Comparison of ENCODE assay signal across 33 cellular contexts in genomic region chr9:121424024-121424432, GRCh38.
"Had no signal": no experiment of that assay in that cellular context is flagged by ENCODE, and none has a peak within 500 bp of the region (broad histone marks: within the 10 kb centered on the region; RNA-seq: fewer than 3 reads in every experiment).

No MANE protein-coding gene starts in this region.

- FAIRE-seq: endometrium, endothelial cell of umbilical vein had no signal

- H3K27ac ChIP-seq: adrenal gland, body of pancreas, cardiac muscle cell, colonic mucosa, epithelial cell of prostate, esophagus squamous epithelium, gastroesophageal sphincter, WERI-Rb-1 had no signal

- ATAC-seq: activated CD4-positive, alpha-beta T cell treated with anti-CD3 and anti-CD28 coated beads for 36 hours; activated CD8-positive, alpha-beta memory T cell treated with anti-CD3 and anti-CD28 coated beads, Interleukin-2, amount 10 ng/mL, durations not matched to agents 7 days and 5 days; activated CD8-positive, alpha-beta T cell treated with anti-CD3 and anti-CD28 coated beads, Interleukin-2, amount 10 ng/mL, durations not matched to agents 7 days and 5 days; activated naive CD8-positive, alpha-beta T cell treated with anti-CD3 and anti-CD28 coated beads, Interleukin-2, amount 50 U/mL, for 24 hours; body of pancreas; gastroesophageal sphincter; T-helper 17 cell had no signal

- H3K4me3 ChIP-seq: adrenal gland, body of pancreas, cardiac muscle cell, colonic mucosa, esophagus squamous epithelium, gastroesophageal sphincter had no signal

- DNase-seq: activated B cell treated with CpG ODN at 0.5 μM for 24 hours; activated CD4-positive, alpha-beta memory T cell treated with anti-CD3 and anti-CD28 coated beads for 36 hours; activated CD4-positive, alpha-beta T cell treated with anti-CD3 and anti-CD28 coated beads for 36 hours; activated CD4-positive, alpha-beta T cell treated with anti-CD3 and anti-CD28 coated beads, Interleukin-2, amount 10 ng/mL, durations not matched to agents 24 days and 14 days; activated CD4-positive, CD25-positive, alpha-beta regulatory T cell treated with anti-CD3 and anti-CD28 coated beads, Interleukin-2, amount 50 U/mL, for 72 hours; activated CD8-positive, alpha-beta memory T cell treated with anti-CD3 and anti-CD28 coated beads, Interleukin-2, amount 10 ng/mL, durations not matched to agents 7 days and 5 days; activated CD8-positive, alpha-beta memory T cell treated with anti-CD3 and anti-CD28 coated beads, Interleukin-2, amount 50 U/mL, for 4 hours; activated CD8-positive, alpha-beta T cell treated with anti-CD3 and anti-CD28 coated beads, Interleukin-2, amount 10 ng/mL, durations not matched to agents 7 days and 5 days; activated effector memory CD4-positive, alpha-beta T cell treated with anti-CD3 and anti-CD28 coated beads, Interleukin-2, amount 50 U/mL, for 16 hours; activated naive CD4-positive, alpha-beta T cell treated with anti-CD3 and anti-CD28 coated beads for 36 hours; activated naive CD8-positive, alpha-beta T cell treated with anti-CD3 and anti-CD28 coated beads for 36 hours; activated naive CD8-positive, alpha-beta T cell treated with anti-CD3 and anti-CD28 coated beads, Interleukin-2, amount 50 U/mL, for 24 hours; activated T-cell treated with anti-CD3 and anti-CD28 coated beads, Interleukin-2, amount 50 U/mL, for 1 hour; activated T-cell treated with anti-CD3 and anti-CD28 coated beads, Interleukin-2, amount 50 U/mL, for 48 hours; adrenal gland; amygdala; aorta; body of pancreas; central memory CD4-positive, alpha-beta T cell; cerebellar nuclear complex; colonic mucosa; effector CD8-positive, alpha-beta T cell; esophagus squamous epithelium; foreskin melanocyte; T-helper 1 cell; T-helper 17 cell; T1000; WERI-Rb-1 had no signal

- H3K4me1 ChIP-seq: adrenal gland, body of pancreas, colonic mucosa, esophagus squamous epithelium, gastroesophageal sphincter had no signal

- H3K9me3 ChIP-seq: adrenal gland, body of pancreas, colonic mucosa, esophagus squamous epithelium, gastroesophageal sphincter had no signal

- H3K27me3 ChIP-seq: adrenal gland, body of pancreas, cardiac muscle cell, colonic mucosa, gastroesophageal sphincter had no signal

- H3K36me3 ChIP-seq: adrenal gland, cardiac muscle cell, colonic mucosa, esophagus squamous epithelium, gastroesophageal sphincter, WERI-Rb-1 had no signal
